In the genomic region with DNA sequence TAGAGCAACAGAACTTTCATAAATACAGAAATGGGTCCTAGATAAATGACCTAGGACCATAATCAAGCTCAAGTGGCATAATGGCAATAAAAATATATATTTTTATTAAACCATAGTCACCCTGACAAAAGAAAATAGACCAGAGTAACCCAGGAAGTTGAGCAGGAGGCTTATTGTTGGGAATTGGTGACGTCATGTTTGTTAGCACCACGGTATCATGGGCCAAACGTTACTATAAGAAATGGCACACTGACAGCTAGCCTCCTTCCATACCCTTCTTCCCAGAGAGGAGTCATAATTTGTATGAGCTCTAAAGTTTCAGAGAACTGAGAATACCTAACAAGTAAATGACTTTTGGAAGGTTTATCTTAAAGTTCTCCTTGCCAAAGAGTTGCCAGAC, we compare ENCODE assay signal across 10 cellular contexts.
"Had no signal": no experiment of that assay in that cellular context is flagged by ENCODE, and none has a peak within 500 bp of the region (broad histone marks: within the 10 kb centered on the region; RNA-seq: fewer than 3 reads in every experiment).

No MANE protein-coding gene starts in this region.

- H3K9me3 ChIP-seq: HAP-1 had no signal

- H3K9ac ChIP-seq: GM23248 had no signal

- H3K36me3 ChIP-seq: HAP-1 had no signal

- H3K27ac ChIP-seq: GM23248 had no signal

- H3K4me3 ChIP-seq: GM23248, GM23338, HAP-1 had no signal

- H2AFZ ChIP-seq: GM23248, GM23338 had no signal

- ATAC-seq: GM23338, HCT116 had no signal

- H3K4me1 ChIP-seq: HAP-1 had no signal

- FAIRE-seq: H54 had no signal

- DNase-seq: GM23248, GOT3, H7, H9, HCEC 1CT, HFFc6 had no signal

- H3K4me2 ChIP-seq: GM23338 had no signal
